ENCODE assay signal across 25 cellular contexts in genomic region chr21:43759651-43760050, GRCh38.
"Had no signal": no experiment of that assay in that cellular context is flagged by ENCODE, and none has a peak within 500 bp of the region (broad histone marks: within the 10 kb centered on the region; RNA-seq: fewer than 3 reads in every experiment).

No MANE protein-coding gene starts in this region.

- H3K9me3 Mint-ChIP-seq: activated T-cell treated with anti-CD3 and anti-CD28 coated beads, Interleukin-2, amount 50 U/mL, for 72 hours; natural killer cell treated with Interleukin-12 subunit alpha and Interleukin-12 subunit beta and Interleukin-15 and Interleukin-18, amount 100 ng/mL, for 72 hours had no signal

- H3K4me1 ChIP-seq: colonic mucosa, gastrocnemius medialis had no signal

- DNase-seq: activated CD4-positive, alpha-beta T cell treated with anti-CD3 and anti-CD28 coated beads for 36 hours; activated CD4-positive, CD25-positive, alpha-beta regulatory T cell; activated naive CD4-positive, alpha-beta T cell treated with Interleukin-2 at 50 U/mL for 16 hours; activated T-cell treated with anti-CD3 and anti-CD28 coated beads for 4 hours; activated T-cell treated with anti-CD3 and anti-CD28 coated beads, Interleukin-2, amount 50 U/mL, for 72 hours; anterior cingulate cortex; body of pancreas; cerebellar nuclear complex; colonic mucosa; effector CD8-positive, alpha-beta T cell; gastrocnemius medialis; islet precursor cell; left ventricle myocardium superior; mucosa of descending colon; retina; spleen; stimulated activated naive CD4-positive, alpha-beta T cell treated with Interleukin-2 at 50 U/mL for 16 hours; substantia nigra; T-helper 1 cell; upper lobe of right lung had no signal

- ATAC-seq: activated CD4-positive, alpha-beta T cell treated with anti-CD3 and anti-CD28 coated beads for 36 hours; activated T-cell treated with anti-CD3 and anti-CD28 coated beads, Interleukin-2, amount 50 U/mL, for 72 hours; body of pancreas; gastrocnemius medialis; left ventricle myocardium superior; mucosa of descending colon; upper lobe of right lung had no signal

- H3K9me3 ChIP-seq: body of pancreas, colonic mucosa, gastrocnemius medialis, mucosa of descending colon, spleen, upper lobe of right lung had no signal

- H3K4me3 ChIP-seq: body of pancreas, cardiac muscle cell, colonic mucosa, gastrocnemius medialis, hepatocyte, mucosa of descending colon, spleen, upper lobe of right lung had no signal

- H3K27me3 ChIP-seq: body of pancreas, cardiac muscle cell, colonic mucosa, gastrocnemius medialis, hepatocyte, spleen, upper lobe of right lung had no signal

- H3K27me3 Mint-ChIP-seq: activated CD4-positive, alpha-beta T cell treated with anti-CD3 and anti-CD28 coated beads for 36 hours; activated naive CD8-positive, alpha-beta T cell; natural killer cell treated with Interleukin-12 subunit alpha and Interleukin-12 subunit beta and Interleukin-15 and Interleukin-18, amount 100 ng/mL, for 72 hours had no signal

- H3K27ac Mint-ChIP-seq: activated CD4-positive, alpha-beta T cell treated with anti-CD3 and anti-CD28 coated beads for 36 hours; activated naive CD8-positive, alpha-beta T cell; activated T-cell treated with anti-CD3 and anti-CD28 coated beads, Interleukin-2, amount 50 U/mL, for 72 hours; natural killer cell treated with Interleukin-12 subunit alpha and Interleukin-12 subunit beta and Interleukin-15 and Interleukin-18, amount 100 ng/mL, for 72 hours had no signal

- H3K4me1 Mint-ChIP-seq: activated CD4-positive, alpha-beta T cell treated with anti-CD3 and anti-CD28 coated beads for 36 hours had no signal

- H3K27ac ChIP-seq: cardiac muscle cell, colonic mucosa, epithelial cell of prostate, gastrocnemius medialis had no signal

- H3K36me3 Mint-ChIP-seq: natural killer cell treated with Interleukin-12 subunit alpha and Interleukin-12 subunit beta and Interleukin-15 and Interleukin-18, amount 100 ng/mL, for 72 hours had no signal

- H3K4me3 Mint-ChIP-seq: activated CD4-positive, alpha-beta T cell treated with anti-CD3 and anti-CD28 coated beads for 36 hours; activated naive CD8-positive, alpha-beta T cell; activated T-cell treated with anti-CD3 and anti-CD28 coated beads, Interleukin-2, amount 50 U/mL, for 72 hours; natural killer cell treated with Interleukin-12 subunit alpha and Interleukin-12 subunit beta and Interleukin-15 and Interleukin-18, amount 100 ng/mL, for 72 hours had no signal
